ENCODE assay signal across 18 cellular contexts in genomic region chr18:10195529-10195928, GRCh38.
DNase-seq lines count a peak whose midpoint lies in the region; FAIRE-seq and TF ChIP-seq lines count a peak whose summit lies in the region.
"Had no signal": no experiment of that assay in that cellular context is flagged by ENCODE, and none has a peak within 500 bp of the region (broad histone marks: within the 10 kb centered on the region; RNA-seq: fewer than 3 reads in every experiment).

No MANE protein-coding gene starts in this region.

- H3K9me3 ChIP-seq in keratinocyte (ENCODE audit: control insufficient read depth, low read depth, low read length), result no peaks in the 10 kb centered on the region

- peaks cover 14% of the 10 kb centered on the region for H3K4me1 ChIP-seq in keratinocyte (ENCODE audit: control insufficient read depth, extremely low read depth, insufficient read depth, low read length)

- H2AFZ ChIP-seq in keratinocyte (ENCODE audit: control insufficient read depth, low read length), result no peak overlapping the region
- H2AFZ ChIP-seq: GM23248 had no signal

- H3K79me2 ChIP-seq in keratinocyte (ENCODE audit: control insufficient read depth, insufficient read depth, low read length), result no peaks in the 10 kb centered on the region

- no peak overlapping the region for H3K4me2 ChIP-seq in keratinocyte (ENCODE audit: control insufficient read depth, extremely low read depth, insufficient read depth, low read depth, low read length)
- H3K4me2 ChIP-seq: BLaER1 treated with 17β-estradiol and CSF1 and Interleukin-3, amounts not matched to agents 10 nM and 100 nM had no signal

- H3K9me1 ChIP-seq in keratinocyte (ENCODE audit: control insufficient read depth, extremely low read depth, insufficient read depth, low read length), result no peaks in the 10 kb centered on the region

- FAIRE-seq in keratinocyte (lab: Jason Lieb, UNC), result peak; percentile 72
- FAIRE-seq: GM12878, GM18507, H54 had no signal

- H3K27me3 ChIP-seq in keratinocyte (ENCODE audit: control insufficient read depth, extremely low read depth, insufficient read depth, low read length), result no peaks in the 10 kb centered on the region
- no peaks in the 10 kb centered on the region for H3K27me3 ChIP-seq in dorsolateral prefrontal cortex
- H3K27me3 ChIP-seq: BLaER1 treated with 17β-estradiol and CSF1 and Interleukin-3, amounts not matched to agents 10 nM and 100 nM had no signal

- H3K27ac ChIP-seq in keratinocyte (ENCODE audit: control insufficient read depth, insufficient read depth, low read length), result no peak overlapping the region
- no peak overlapping the region for H3K27ac ChIP-seq in dorsolateral prefrontal cortex
- H3K27ac ChIP-seq: BLaER1 treated with 17β-estradiol and CSF1 and Interleukin-3, amounts not matched to agents 10 nM and 100 nM; GM23248 had no signal

- TF ChIP-seq CTCF in keratinocyte (optimal IDR thresholded peaks at IDR 0.05 in 1 of 3, IDR thresholded peaks at IDR 0.05 in 1 of 3, conservative IDR thresholded peaks at IDR 0.05 in 1 of 3; ENCODE audit: extremely low read depth in 1 of 3, insufficient read depth in 2 of 3, low read length in 3 of 3) (no peak), dorsolateral prefrontal cortex (IDR thresholded peaks at IDR 0.05 in 54 of 56, conservative IDR thresholded peaks at IDR 0.05 in 2 of 56; ENCODE audit: low read depth in 1 of 56, partially characterized antibody in 56 of 56) (no peak)

- H3K4me3 ChIP-seq in keratinocyte (ENCODE audit: control insufficient read depth in 2 of 3, extremely low read depth in 1 of 3, insufficient read depth in 2 of 3, low read depth in 1 of 3, low read length in 3 of 3) (no peak overlapping the region), dorsolateral prefrontal cortex (no peak overlapping the region)
- H3K4me3 ChIP-seq: BLaER1 treated with 17β-estradiol and CSF1 and Interleukin-3, amounts not matched to agents 10 nM and 100 nM; GM12878; GM23248 had no signal

- DNase-seq in NCI-H2171 treated with DMSO at 0.1 percent for 48 hours (lab: John Stamatoyannopoulos, UW) (peak; percentile 39), NCI-H2171 (lab: John Stamatoyannopoulos, UW) (no peak), NCI-H2081 (lab: John Stamatoyannopoulos, UW) (peak; percentile 8 to 63), SW480 (ENCODE audit: low spot score) (peak; percentile 76), keratinocyte (ENCODE audit: low read depth, low spot score) (peak; percentile 26), dorsolateral prefrontal cortex (no peak)
- no peak for DNase-seq in activated CD8-positive, alpha-beta memory T cell treated with anti-CD3 and anti-CD28 coated beads, Interleukin-2, amount 50 U/mL, for 4 hours
- DNase-seq in activated naive CD4-positive, alpha-beta T cell (lab: John Stamatoyannopoulos, UW), result no peak
- DNase-seq: ACHN; Calu3; CD4-positive, CD25-positive, alpha-beta regulatory T cell; DMS 273 treated with DMSO at 0.1 percent for 48 hours; DMS79; GM23248 had no signal

- intact Hi-C loops in dorsolateral prefrontal cortex (cut with DNase I), result no loop called here

- H3K9ac ChIP-seq in keratinocyte (ENCODE audit: control insufficient read depth, extremely low read depth, insufficient read depth, low read length), result no peak overlapping the region
- H3K9ac ChIP-seq: BLaER1 treated with 17β-estradiol and CSF1 and Interleukin-3, amounts not matched to agents 10 nM and 100 nM; GM23248 had no signal

- H3K36me3 ChIP-seq in keratinocyte (ENCODE audit: control insufficient read depth in 2 of 2, extremely low read depth in 1 of 2, insufficient read depth in 2 of 2, low read length in 2 of 2), result no peaks in the 10 kb centered on the region
- H3K36me3 ChIP-seq: BLaER1 treated with 17β-estradiol and CSF1 and Interleukin-3, amounts not matched to agents 10 nM and 100 nM had no signal

- dilution Hi-C loops in keratinocyte (cut with MboI; ENCODE audit: extremely low pct_ligation_motif_present, low sequenced_read_pairs), result no loop called here

- no peaks in the 10 kb centered on the region for H4K20me1 ChIP-seq in keratinocyte (ENCODE audit: control insufficient read depth, extremely low read depth, insufficient read depth, low read length)
- H4K20me1 ChIP-seq: BLaER1 treated with 17β-estradiol and CSF1 and Interleukin-3, amounts not matched to agents 10 nM and 100 nM had no signal

Comparison
In these comparisons a context has a peak if more than half of its experiments do, and no peak if none do; other contexts are left out.
1. DNase-seq: peak in NCI-H2171 treated with DMSO at 0.1 percent for 48 hours (single experiment), NCI-H2081 (2 of 2), SW480 (single experiment) and keratinocyte (single experiment); none in NCI-H2171 (single experiment), activated CD8-positive, alpha-beta memory T cell treated with anti-CD3 and anti-CD28 coated beads, Interleukin-2, amount 50 U/mL, for 4 hours (single experiment), activated naive CD4-positive, alpha-beta T cell (0 of 4) and dorsolateral prefrontal cortex (0 of 10).